23 cellular contexts compared by ENCODE assay signal in the genomic region with DNA sequence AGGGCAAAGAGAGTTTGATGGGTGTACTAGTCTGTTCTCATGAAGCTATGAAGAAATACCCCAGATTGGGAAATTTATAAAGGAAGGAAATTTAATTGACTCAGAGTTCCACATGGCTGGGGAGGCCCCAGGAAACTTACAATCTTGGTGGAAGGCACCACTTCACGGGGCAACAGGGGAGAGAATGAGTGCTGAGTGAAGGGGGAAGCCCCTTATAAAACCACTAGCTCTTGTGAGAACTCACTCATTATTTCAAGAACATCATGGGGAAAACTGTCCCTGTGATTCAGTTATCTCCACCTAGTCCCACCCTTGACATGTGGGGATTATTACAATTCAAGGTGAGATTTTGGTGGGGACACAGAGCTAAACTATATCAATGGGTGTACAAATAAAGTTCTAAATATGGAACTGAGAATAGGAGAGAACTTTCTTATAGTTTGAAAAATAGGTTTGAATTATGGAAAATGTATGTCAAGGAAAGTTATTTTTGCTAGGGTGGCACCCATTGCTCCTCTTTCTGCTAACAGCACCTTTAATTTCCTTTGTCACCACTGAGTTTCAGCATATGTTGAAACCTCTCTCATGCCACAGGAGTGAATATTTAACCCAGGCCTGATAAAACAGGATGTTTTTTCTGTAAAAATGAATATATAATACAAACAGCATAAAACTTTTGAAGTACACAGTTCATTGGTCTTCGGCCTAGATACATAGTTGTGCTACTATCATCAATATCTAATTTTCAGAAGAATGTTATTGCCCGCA.
DNase-seq lines count a peak whose midpoint lies in the region; ATAC-seq lines count a peak whose summit lies in the region.
"Had no signal": no experiment of that assay in that cellular context is flagged by ENCODE, and none has a peak within 500 bp of the region (broad histone marks: within the 10 kb centered on the region; RNA-seq: fewer than 3 reads in every experiment).

No MANE protein-coding gene starts in this region.

- H3K4me1 Mint-ChIP-seq in activated CD4-positive, alpha-beta T cell treated with anti-CD3 and anti-CD28 coated beads for 36 hours = peaks cover 12% of the 10 kb centered on the region
- H3K4me1 Mint-ChIP-seq in stimulated activated naive CD8-positive, alpha-beta T cell treated with anti-CD3 and anti-CD28 coated beads, Interleukin-15, amount 100 ng/mL, for 72 hours = peaks cover 12% of the 10 kb centered on the region
- H3K4me1 Mint-ChIP-seq: CD8-positive, alpha-beta memory T cell had no signal

- H3K36me3 Mint-ChIP-seq in activated CD4-positive, alpha-beta T cell treated with anti-CD3 and anti-CD28 coated beads for 36 hours (ENCODE audit: low read depth) = peaks cover 4% of the 10 kb centered on the region
- H3K36me3 Mint-ChIP-seq: CD14-positive monocyte; CD8-positive, alpha-beta memory T cell had no signal

- H3K9me3 Mint-ChIP-seq in activated CD4-positive, alpha-beta T cell treated with anti-CD3 and anti-CD28 coated beads for 36 hours (ENCODE audit: low read depth) = peaks cover 19% of the 10 kb centered on the region
- H3K9me3 Mint-ChIP-seq in stimulated activated naive CD8-positive, alpha-beta T cell treated with anti-CD3 and anti-CD28 coated beads, Interleukin-15, amount 100 ng/mL, for 72 hours = peaks cover 11 to 31% of the 10 kb centered on the region in 2 donors

- no peak overlapping the region for H3K27ac Mint-ChIP-seq in activated CD4-positive, alpha-beta T cell treated with anti-CD3 and anti-CD28 coated beads for 36 hours
- H3K27ac Mint-ChIP-seq in stimulated activated naive CD8-positive, alpha-beta T cell treated with anti-CD3 and anti-CD28 coated beads, Interleukin-15, amount 100 ng/mL, for 72 hours = peak overlapping the region in 1 of 2 donors; percentile 8
- H3K27ac Mint-ChIP-seq: CD14-positive monocyte; CD8-positive, alpha-beta memory T cell had no signal

- DNase-seq in activated CD4-positive, alpha-beta T cell treated with anti-CD3 and anti-CD28 coated beads for 36 hours = peak; percentile 41
- DNase-seq in activated CD4-positive, alpha-beta T cell treated with anti-CD3 and anti-CD28 coated beads, Interleukin-2, amount 50 U/mL, for 4 hours = no peak
- DNase-seq in stimulated activated naive CD8-positive, alpha-beta T cell treated with anti-CD3 and anti-CD28 coated beads, Interleukin-15, amount 100 ng/mL, for 72 hours = peak in 1 of 2 donors; percentile 10
- DNase-seq in activated T-cell treated with anti-CD3 and anti-CD28 coated beads, Interleukin-2, amount 50 U/mL, for 1 hour = no peak
- DNase-seq in NCI-H774 (lab: John Stamatoyannopoulos, UW) (no peak), kidney tubule cell (ENCODE audit: low spot score) (no peak)
- DNase-seq: 8988T; ACHN; BE2C; CD8-positive, alpha-beta memory T cell; DMS 273 treated with DMSO at 0.1 percent for 48 hours; DMS79; Karpas-422; NCI-H1105 treated with DMSO at 0.1 percent for 48 hours; NCI-H146; NCI-H1930; NCI-H2107; NCI-H524; NCI-H748 treated with DMSO at 0.1 percent for 48 hours; SIG-M5 had no signal

- intact Hi-C loops in activated CD4-positive, alpha-beta T cell treated with anti-CD3 and anti-CD28 coated beads for 36 hours (cut with DNase I, micrococcal nuclease) = no loop called here

- H3K4me3 Mint-ChIP-seq in activated CD4-positive, alpha-beta T cell treated with anti-CD3 and anti-CD28 coated beads for 36 hours = no peak overlapping the region
- H3K4me3 Mint-ChIP-seq in stimulated activated naive CD8-positive, alpha-beta T cell treated with anti-CD3 and anti-CD28 coated beads, Interleukin-15, amount 100 ng/mL, for 72 hours = no peak overlapping the region
- H3K4me3 Mint-ChIP-seq: CD14-positive monocyte; CD8-positive, alpha-beta memory T cell had no signal

- no peaks in the 10 kb centered on the region for H3K27me3 Mint-ChIP-seq in activated CD4-positive, alpha-beta T cell treated with anti-CD3 and anti-CD28 coated beads for 36 hours
- H3K27me3 Mint-ChIP-seq in stimulated activated naive CD8-positive, alpha-beta T cell treated with anti-CD3 and anti-CD28 coated beads, Interleukin-15, amount 100 ng/mL, for 72 hours = no peaks in the 10 kb centered on the region
- H3K27me3 Mint-ChIP-seq: CD8-positive, alpha-beta memory T cell had no signal

- peak; percentile 66 for ATAC-seq in activated CD4-positive, alpha-beta T cell treated with anti-CD3 and anti-CD28 coated beads for 36 hours
- ATAC-seq in GM19463 (IDR thresholded peaks at IDR 0.05; ENCODE audit: unreplicated experiment) (peak; percentile 46), HG03432 (IDR thresholded peaks at IDR 0.05; ENCODE audit: unreplicated experiment) (peak; percentile 60)
- peak; percentile 60 for ATAC-seq in stimulated activated naive CD8-positive, alpha-beta T cell treated with anti-CD3 and anti-CD28 coated beads, Interleukin-15, amount 100 ng/mL, for 72 hours

- POLR2A ChIA-PET in activated CD4-positive, alpha-beta T cell treated with anti-CD3 and anti-CD28 coated beads for 36 hours (lab: Charles Lee) = no interaction called here

- CTCF ChIA-PET in activated CD4-positive, alpha-beta T cell treated with anti-CD3 and anti-CD28 coated beads for 36 hours (lab: Charles Lee) = no interaction called here
